9 cellular contexts compared by ENCODE assay signal in genomic region chr14:61696753-61697318, GRCh38. TPM values are rescaled to one million over a fixed set of nuclear protein-coding genes. Genes with fewer than 3 reads are reported as not detected.
DNase-seq lines count a peak whose midpoint lies in the region; ATAC-seq and TF ChIP-seq lines count a peak whose summit lies in the region.
"Had no signal": no experiment of that assay in that cellular context is flagged by ENCODE, and none has a peak within 500 bp of the region (broad histone marks: within the 10 kb centered on the region; RNA-seq: fewer than 3 reads in every experiment).

No MANE protein-coding gene starts in this region.

- no peaks in the 10 kb centered on the region for H3K27me3 Mint-ChIP-seq in dendritic cell treated with granulocyte-macrophage colony-stimulating factor and Interleukin-4, amounts not matched to agents 40 ng/mL and 50 ng/mL, for 4 days
- peaks cover 0 to 2% (median 0%) of the 10 kb centered on the region in 5 donors for H3K27me3 Mint-ChIP-seq in naive thymus-derived CD4-positive, alpha-beta T cell

- H3K27ac ChIP-seq in BLaER1 treated with 17β-estradiol and CSF1 and Interleukin-3, amounts not matched to agents 10 nM and 100 nM = peak overlapping the region; percentile 94 to 99 (median 98)
- H3K27ac ChIP-seq in KMS-11 = no peak overlapping the region; the same call in 1 of the 2 replicates
- peak overlapping the region; percentile 99 for H3K27ac ChIP-seq in naive thymus-derived CD4-positive, alpha-beta T cell (ENCODE audit: low read depth, low read length)

- ATAC-seq in naive thymus-derived CD4-positive, alpha-beta T cell = no peak

- peak overlapping the region in 10 of 11 experiments; percentile 77 to 97 (median 84); a peak in 16 of 22 replicates for H3K4me2 ChIP-seq in BLaER1 treated with 17β-estradiol and CSF1 and Interleukin-3, amounts not matched to agents 10 nM and 100 nM
- H3K4me2 ChIP-seq in KMS-11 = peak overlapping the region; percentile 83

- no peak for DNase-seq in naive thymus-derived CD4-positive, alpha-beta T cell
- DNase-seq in activated gamma-delta T cell (lab: John Stamatoyannopoulos, UW) = no peak
- no peak for DNase-seq in stimulated activated naive CD4-positive, alpha-beta T cell (lab: John Stamatoyannopoulos, UW)
- DNase-seq in activated CD4-positive, alpha-beta T cell treated with anti-CD3 and anti-CD28 coated beads for 48 hours = no peak
- DNase-seq in activated CD4-positive, CD25-positive, alpha-beta regulatory T cell (lab: John Stamatoyannopoulos, UW) = no peak
- DNase-seq: cortex of kidney had no signal

- peaks cover 45 to 65% (median 64%) of the 10 kb centered on the region in 11 experiments for H4K20me1 ChIP-seq in BLaER1 treated with 17β-estradiol and CSF1 and Interleukin-3, amounts not matched to agents 10 nM and 100 nM
- H4K20me1 ChIP-seq in KMS-11 (ENCODE audit: insufficient read depth) = 0 out of 2 replicates have a peak, but pooled peaks cover 4% of the 10 kb centered on the region

- peaks cover 44% of the 10 kb centered on the region for H3K36me3 Mint-ChIP-seq in dendritic cell treated with granulocyte-macrophage colony-stimulating factor and Interleukin-4, amounts not matched to agents 40 ng/mL and 50 ng/mL, for 4 days (ENCODE audit: low read depth)
- peaks cover 0 to 31% (median 3%) of the 10 kb centered on the region in 5 donors for H3K36me3 Mint-ChIP-seq in naive thymus-derived CD4-positive, alpha-beta T cell

- H3K27ac Mint-ChIP-seq in dendritic cell treated with granulocyte-macrophage colony-stimulating factor and Interleukin-4, amounts not matched to agents 40 ng/mL and 50 ng/mL, for 4 days = peak overlapping the region; percentile 97
- H3K27ac Mint-ChIP-seq in naive thymus-derived CD4-positive, alpha-beta T cell = peak overlapping the region; percentile 92 to 99 (median 97)

- POLR2A ChIA-PET in naive thymus-derived CD4-positive, alpha-beta T cell (lab: Charles Lee) = interaction anchor here (0.7 to 1.6 kb wide), 4 partner anchors 23 to 218 kb away, joined by 3 to 6 read pairs (median 5); partner anchors contain the start of gene SNAPC1

- peaks cover 0 to 7% (median 0%) of the 10 kb centered on the region in 11 experiments; a peak in 3 of 22 replicates for H3K9me3 ChIP-seq in BLaER1 treated with 17β-estradiol and CSF1 and Interleukin-3, amounts not matched to agents 10 nM and 100 nM (replicated peaks in 1 of 11)
- H3K9me3 ChIP-seq in naive thymus-derived CD4-positive, alpha-beta T cell (ENCODE audit: control insufficient read depth in 2 of 3, low read length in 3 of 3) = no peaks in the 10 kb centered on the region

- peaks cover 31% of the 10 kb centered on the region for H3K4me1 Mint-ChIP-seq in dendritic cell treated with granulocyte-macrophage colony-stimulating factor and Interleukin-4, amounts not matched to agents 40 ng/mL and 50 ng/mL, for 4 days (ENCODE audit: low read depth)
- H3K4me1 Mint-ChIP-seq in naive thymus-derived CD4-positive, alpha-beta T cell = peaks cover 33 to 68% (median 60%) of the 10 kb centered on the region in 7 donors

- peaks cover 60% of the 10 kb centered on the region for H3K79me2 ChIP-seq in KMS-11 (ENCODE audit: insufficient read depth, low read depth)

- peaks cover 28 to 52% (median 32%) of the 10 kb centered on the region in 10 experiments for H3K4me1 ChIP-seq in BLaER1 treated with 17β-estradiol and CSF1 and Interleukin-3, amounts not matched to agents 10 nM and 100 nM
- H3K4me1 ChIP-seq in KMS-11 (ENCODE audit: low read depth, poor library complexity, severe bottlenecking) = peaks cover 20% of the 10 kb centered on the region
- peaks cover 16 to 17% of the 10 kb centered on the region in 2 donors for H3K4me1 ChIP-seq in naive thymus-derived CD4-positive, alpha-beta T cell (ENCODE audit: control insufficient read depth in 2 of 2, insufficient read depth in 2 of 2, low read length in 2 of 2)

- peak overlapping the region; percentile 97 for H3K4me3 Mint-ChIP-seq in dendritic cell treated with granulocyte-macrophage colony-stimulating factor and Interleukin-4, amounts not matched to agents 40 ng/mL and 50 ng/mL, for 4 days
- peak overlapping the region; percentile 95 to 99 (median 98) for H3K4me3 Mint-ChIP-seq in naive thymus-derived CD4-positive, alpha-beta T cell

- no peak for TF ChIP-seq CTCF in KMS-11 (conservative IDR thresholded peaks at IDR 0.05; ENCODE audit: low read depth, low read length)

- H3K36me3 ChIP-seq in BLaER1 treated with 17β-estradiol and CSF1 and Interleukin-3, amounts not matched to agents 10 nM and 100 nM = peaks cover 14 to 52% (median 34%) of the 10 kb centered on the region in 11 experiments; a peak in 16 of 22 replicates
- no peaks in the 10 kb centered on the region for H3K36me3 ChIP-seq in KMS-11 (ENCODE audit: insufficient read depth)
- peaks cover 0 to 10% (median 0%) of the 10 kb centered on the region in 3 experiments for H3K36me3 ChIP-seq in naive thymus-derived CD4-positive, alpha-beta T cell (ENCODE audit: control insufficient read depth in 2 of 3, insufficient read depth in 3 of 3, low read length in 3 of 3)

- H3K9me3 Mint-ChIP-seq in dendritic cell treated with granulocyte-macrophage colony-stimulating factor and Interleukin-4, amounts not matched to agents 40 ng/mL and 50 ng/mL, for 4 days = no peaks in the 10 kb centered on the region
- peaks cover 0 to 6% (median 0%) of the 10 kb centered on the region in 11 donors for H3K9me3 Mint-ChIP-seq in naive thymus-derived CD4-positive, alpha-beta T cell

- H3K9ac ChIP-seq in BLaER1 treated with 17β-estradiol and CSF1 and Interleukin-3, amounts not matched to agents 10 nM and 100 nM = peak overlapping the region; percentile 93 to 100 (median 99)
- peak overlapping the region; percentile 84; the same call in 1 of the 2 replicates for H3K9ac ChIP-seq in KMS-11

- intact Hi-C loops in dendritic cell treated with granulocyte-macrophage colony-stimulating factor and Interleukin-4, amounts not matched to agents 40 ng/mL and 50 ng/mL, for 4 days (cut with micrococcal nuclease) = loop anchor here (2.0 to 5.0 kb wide), 4 partner anchors 35 to 1450 kb away; partner anchors contain the start of gene PPM1A
- intact Hi-C loops in naive thymus-derived CD4-positive, alpha-beta T cell (cut with micrococcal nuclease) = loop anchor here (1.0 to 10.0 kb wide), 6 partner anchors 7 to 1452 kb away; partner anchors contain the start of genes PPM1A (in 1 of the 2) and PRKCH (in 1 of the 2)

- no peak overlapping the region for H2AFZ ChIP-seq in KMS-11 (ENCODE audit: low read depth)

- H3K27me3 ChIP-seq in BLaER1 treated with 17β-estradiol and CSF1 and Interleukin-3, amounts not matched to agents 10 nM and 100 nM = no peaks in the 10 kb centered on the region
- H3K27me3 ChIP-seq in KMS-11 (ENCODE audit: insufficient read depth, low read depth) = no peaks in the 10 kb centered on the region
- no peaks in the 10 kb centered on the region for H3K27me3 ChIP-seq in naive thymus-derived CD4-positive, alpha-beta T cell (ENCODE audit: control insufficient read depth in 2 of 2, insufficient read depth in 2 of 2, low read length in 2 of 2)

- H3K4me3 ChIP-seq in BLaER1 treated with 17β-estradiol and CSF1 and Interleukin-3, amounts not matched to agents 10 nM and 100 nM = peak overlapping the region; percentile 78 to 96 (median 94)
- H3K4me3 ChIP-seq in KMS-11 (IDR thresholded peaks at IDR 0.05; ENCODE audit: insufficient read depth, low read depth, low read length) = no peak overlapping the region
- peak overlapping the region; percentile 92 for H3K4me3 ChIP-seq in naive thymus-derived CD4-positive, alpha-beta T cell (ENCODE audit: low read length)

- CTCF ChIA-PET in naive thymus-derived CD4-positive, alpha-beta T cell (lab: Charles Lee) = interaction anchor here (0.5 to 0.9 kb wide), 3 partner anchors 15 to 671 kb away, joined by 3 read pairs; no protein-coding TSS in a partner anchor

RNA-seq across cellular contexts. Expression of gene HIF1A, which starts 1.5 kb away (rescaled TPM):
- total RNA-seq in naive thymus-derived CD4-positive, alpha-beta T cell = 100 to 1,000 TPM in 4 of 5 experiments, 10 to 100 TPM in 1; 88.8 to 358 (median 143) TPM
- polyA plus RNA-seq in naive thymus-derived CD4-positive, alpha-beta T cell = 10 to 100 TPM; 75.1 to 98.4 TPM
